Comparison of ENCODE assay signal across 28 cellular contexts in genomic region chr17:28119560-28119959, GRCh38.
"Had no signal": no experiment of that assay in that cellular context is flagged by ENCODE, and none has a peak within 500 bp of the region (broad histone marks: within the 10 kb centered on the region; RNA-seq: fewer than 3 reads in every experiment).

No MANE protein-coding gene starts in this region.

- H3K27me3 ChIP-seq: colonic mucosa, esophagus muscularis mucosa, foreskin keratinocyte, heart right ventricle, ovary, suprapubic skin, transverse colon had no signal

- H3K4me3 ChIP-seq: colonic mucosa, esophagus muscularis mucosa, heart right ventricle, mucosa of descending colon, ovary, smooth muscle cell, suprapubic skin, transverse colon had no signal

- H3K4me1 ChIP-seq: colonic mucosa, foreskin keratinocyte had no signal

- H3K27me3 Mint-ChIP-seq: central memory CD8-positive, alpha-beta T cell; naive B cell; stimulated activated naive CD8-positive, alpha-beta T cell treated with anti-CD3 and anti-CD28 coated beads, Interleukin-15, amount 100 ng/mL, for 72 hours had no signal

- H3K4me3 Mint-ChIP-seq: central memory CD8-positive, alpha-beta T cell; mesothelial cell of epicardium had no signal

- ATAC-seq: foreskin keratinocyte; mucosa of descending colon; sciatic nerve; stimulated activated naive CD8-positive, alpha-beta T cell treated with anti-CD3 and anti-CD28 coated beads, Interleukin-15, amount 100 ng/mL, for 72 hours had no signal

- H3K4me2 ChIP-seq: smooth muscle cell had no signal

- H3K36me3 ChIP-seq: colonic mucosa, ovary had no signal

- H3K27ac ChIP-seq: colonic mucosa, esophagus muscularis mucosa, foreskin keratinocyte, ovary, suprapubic skin, transverse colon had no signal

- H3K9me3 ChIP-seq: colonic mucosa, esophagus muscularis mucosa, heart right ventricle, mucosa of descending colon, ovary, suprapubic skin, transverse colon had no signal

- H3K9me3 Mint-ChIP-seq: central memory CD8-positive, alpha-beta T cell; immature natural killer cell; mesothelial cell of epicardium; naive B cell; stimulated activated naive CD8-positive, alpha-beta T cell treated with anti-CD3 and anti-CD28 coated beads, Interleukin-15, amount 100 ng/mL, for 72 hours had no signal

- H3K27ac Mint-ChIP-seq: mesothelial cell of epicardium; stimulated activated naive CD8-positive, alpha-beta T cell treated with anti-CD3 and anti-CD28 coated beads, Interleukin-15, amount 100 ng/mL, for 72 hours had no signal

- FAIRE-seq: endothelial cell of umbilical vein, keratinocyte had no signal

- DNase-seq: colonic mucosa; dermis blood vessel endothelial cell; effector memory CD4-positive, alpha-beta T cell; foreskin keratinocyte; glutamatergic neuron; heart right ventricle; immature natural killer cell; mesenchymal stem cell; mucosa of descending colon; naive B cell; occipital lobe; ovary; posterior cingulate gyrus; stimulated activated CD4-positive, alpha-beta T cell treated with anti-CD3 and anti-CD28 coated beads, Interleukin-12 subunit alpha, Interleukin-12 subunit beta, amount 100 ng/mL, for 4 hours; stimulated activated CD4-positive, alpha-beta T cell treated with anti-CD3 and anti-CD28 coated beads, Interleukin-1b, Interleukin-23, amount 100 ng/mL, for 48 hours; stimulated activated CD4-positive, alpha-beta T cell treated with anti-CD3 and anti-CD28 coated beads, Interleukin-4, amount 100 ng/mL, for 1 hour; stimulated activated CD8-positive, alpha-beta memory T cell treated with anti-CD3 and anti-CD28 coated beads, Interleukin-4, amount 100 ng/mL, for 48 hours; stimulated activated naive CD4-positive, alpha-beta T cell; stimulated activated naive CD8-positive, alpha-beta T cell treated with anti-CD3 and anti-CD28 coated beads, Interleukin-15, amount 100 ng/mL, for 72 hours; transverse colon had no signal
